19 cellular contexts compared by ENCODE assay signal in the genomic region with DNA sequence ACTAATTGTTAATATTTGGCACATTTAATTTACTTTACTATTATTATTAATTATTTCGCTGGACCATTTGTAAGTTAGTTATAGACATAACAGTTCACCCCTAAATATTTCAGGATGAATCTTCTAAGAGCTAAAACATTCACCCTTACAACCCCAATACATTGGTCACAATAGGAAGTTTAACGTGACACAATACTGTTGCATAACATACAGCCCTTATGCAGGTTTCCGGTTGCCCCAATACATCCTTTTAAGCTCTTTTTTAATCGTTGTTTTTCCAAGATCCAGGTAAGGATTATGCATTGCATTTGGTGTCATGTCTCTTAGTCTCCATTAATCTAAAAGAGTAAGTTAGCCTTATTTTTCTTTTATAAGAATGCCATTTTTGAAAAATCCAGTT.
"Had no signal": no experiment of that assay in that cellular context is flagged by ENCODE, and none has a peak within 500 bp of the region (broad histone marks: within the 10 kb centered on the region; RNA-seq: fewer than 3 reads in every experiment).

No MANE protein-coding gene starts in this region.

- DNase-seq: effector CD4-positive, alpha-beta T cell; endodermal cell; erythroblast; foreskin melanocyte; head of caudate nucleus; kidney; left cardiac atrium; left ventricle myocardium inferior; lower lobe of right lung; occipital lobe; pancreas; right cardiac atrium; small intestine; stimulated activated CD4-positive, alpha-beta T cell treated with anti-CD3 and anti-CD28 coated beads, Interleukin-12 subunit alpha, Interleukin-12 subunit beta, amount 100 ng/mL, for 4 hours; stimulated activated CD4-positive, alpha-beta T cell treated with anti-CD3 and anti-CD28 coated beads, Interleukin-2, amount 100 ng/mL, for 48 hours; stimulated activated naive CD4-positive, alpha-beta T cell treated with Interleukin-2 at 50 U/mL for 16 hours; thyroid gland; upper lobe of left lung; uterus had no signal
